In the genomic region with DNA sequence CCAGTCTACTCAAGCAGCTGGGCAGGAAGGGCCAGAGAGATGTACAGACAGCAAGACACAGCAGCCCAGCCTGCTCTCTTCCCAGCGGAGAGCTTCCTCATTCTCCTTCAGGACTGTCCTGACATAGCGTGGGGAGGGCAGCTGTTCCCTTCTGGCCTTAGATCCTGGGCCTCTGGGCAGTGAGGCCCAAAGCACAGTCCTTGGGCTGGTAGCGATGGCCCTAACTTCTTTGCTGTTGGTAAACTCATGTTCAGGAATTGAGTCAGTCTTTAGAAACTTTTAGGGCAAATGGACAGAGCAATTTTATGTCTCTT, we compare ENCODE assay signal across 12 cellular contexts.
A peak's percentile ranks its signal among the peaks of the same experiment; 100 is the strongest.
DNase-seq lines count a peak whose midpoint lies in the region; ATAC-seq lines count a peak whose summit lies in the region.
"Had no signal": no experiment of that assay in that cellular context is flagged by ENCODE, and none has a peak within 500 bp of the region (broad histone marks: within the 10 kb centered on the region; RNA-seq: fewer than 3 reads in every experiment).

No MANE protein-coding gene starts in this region.

- DNase-seq in KBM-7 = peak; percentile 29
- DNase-seq in mesenteric fat pad (ENCODE audit: low spot score) = peak; percentile 73
- DNase-seq in stimulated activated naive B cell treated with anti-CD40 and anti-IgM and Interleukin-4, amounts not matched to agents 10 μg/mL and 1 μg/mL and 100 μg/mL, for 72 hours = no peak
- DNase-seq in epidermal melanocyte (ENCODE audit: insufficient read length, low spot score) = no peak
- no peak for DNase-seq in activated CD4-positive, alpha-beta T cell treated with anti-CD3 and anti-CD28 coated beads, Interleukin-2, amount 50 U/mL, for 4 hours
- DNase-seq: CD4-positive, CD25-positive, alpha-beta regulatory T cell; Karpas-422; stimulated activated CD4-positive, alpha-beta T cell treated with anti-CD3 and anti-CD28 coated beads, Interleukin-2, amount 100 ng/mL, for 24 hours had no signal

- peak overlapping the region; percentile 73 for H3K27ac Mint-ChIP-seq in dendritic cell treated with granulocyte-macrophage colony-stimulating factor and Interleukin-4, amounts not matched to agents 40 ng/mL and 50 ng/mL, for 4 days
- H3K27ac Mint-ChIP-seq in stimulated activated naive B cell treated with anti-CD40 and anti-IgM and Interleukin-4, amounts not matched to agents 10 μg/mL and 1 μg/mL and 100 μg/mL, for 72 hours = peak overlapping the region; percentile 82
- H3K27ac Mint-ChIP-seq: activated naive CD4-positive, alpha-beta T cell treated with anti-CD3 and anti-CD28 coated beads, Interleukin-2, amount 50 U/mL, for 24 hours; CD4-positive, CD25-positive, alpha-beta regulatory T cell had no signal

- no peaks in the 10 kb centered on the region for H3K27me3 Mint-ChIP-seq in dendritic cell treated with granulocyte-macrophage colony-stimulating factor and Interleukin-4, amounts not matched to agents 40 ng/mL and 50 ng/mL, for 4 days
- H3K27me3 Mint-ChIP-seq in stimulated activated naive B cell treated with anti-CD40 and anti-IgM and Interleukin-4, amounts not matched to agents 10 μg/mL and 1 μg/mL and 100 μg/mL, for 72 hours = no peaks in the 10 kb centered on the region
- H3K27me3 Mint-ChIP-seq: activated naive CD4-positive, alpha-beta T cell treated with anti-CD3 and anti-CD28 coated beads, Interleukin-2, amount 50 U/mL, for 24 hours had no signal

- in situ Hi-C loops in KBM-7 (cut with MboI; ENCODE audit: low pct_unique_long_range_greater_than_20kb, low sequenced_read_pairs) = no loop called here

- peaks cover 63% of the 10 kb centered on the region for H3K36me3 Mint-ChIP-seq in dendritic cell treated with granulocyte-macrophage colony-stimulating factor and Interleukin-4, amounts not matched to agents 40 ng/mL and 50 ng/mL, for 4 days (ENCODE audit: low read depth)
- peaks cover 58 to 83% of the 10 kb centered on the region in 2 donors for H3K36me3 Mint-ChIP-seq in stimulated activated naive B cell treated with anti-CD40 and anti-IgM and Interleukin-4, amounts not matched to agents 10 μg/mL and 1 μg/mL and 100 μg/mL, for 72 hours
- H3K36me3 Mint-ChIP-seq: activated naive CD4-positive, alpha-beta T cell treated with anti-CD3 and anti-CD28 coated beads, Interleukin-2, amount 50 U/mL, for 24 hours had no signal

- no peaks in the 10 kb centered on the region for H3K9me3 Mint-ChIP-seq in dendritic cell treated with granulocyte-macrophage colony-stimulating factor and Interleukin-4, amounts not matched to agents 40 ng/mL and 50 ng/mL, for 4 days
- peaks cover 0 to 4% of the 10 kb centered on the region in 2 donors for H3K9me3 Mint-ChIP-seq in stimulated activated naive B cell treated with anti-CD40 and anti-IgM and Interleukin-4, amounts not matched to agents 10 μg/mL and 1 μg/mL and 100 μg/mL, for 72 hours
- H3K9me3 Mint-ChIP-seq: activated naive CD4-positive, alpha-beta T cell treated with anti-CD3 and anti-CD28 coated beads, Interleukin-2, amount 50 U/mL, for 24 hours; CD4-positive, CD25-positive, alpha-beta regulatory T cell had no signal

- H3K4me1 Mint-ChIP-seq in dendritic cell treated with granulocyte-macrophage colony-stimulating factor and Interleukin-4, amounts not matched to agents 40 ng/mL and 50 ng/mL, for 4 days (ENCODE audit: low read depth) = peaks cover 67% of the 10 kb centered on the region
- peaks cover 37 to 68% of the 10 kb centered on the region in 2 donors for H3K4me1 Mint-ChIP-seq in stimulated activated naive B cell treated with anti-CD40 and anti-IgM and Interleukin-4, amounts not matched to agents 10 μg/mL and 1 μg/mL and 100 μg/mL, for 72 hours

- intact Hi-C loops in dendritic cell treated with granulocyte-macrophage colony-stimulating factor and Interleukin-4, amounts not matched to agents 40 ng/mL and 50 ng/mL, for 4 days (cut with micrococcal nuclease) = no loop called here

- ATAC-seq in stimulated activated naive B cell treated with anti-CD40 and anti-IgM and Interleukin-4, amounts not matched to agents 10 μg/mL and 1 μg/mL and 100 μg/mL, for 72 hours (replicated peaks) = no peak
- ATAC-seq in HG02973 (IDR thresholded peaks at IDR 0.05; ENCODE audit: unreplicated experiment) = no peak
- ATAC-seq in HG03342 (IDR thresholded peaks at IDR 0.05; ENCODE audit: unreplicated experiment) = no peak

- H3K4me3 Mint-ChIP-seq in dendritic cell treated with granulocyte-macrophage colony-stimulating factor and Interleukin-4, amounts not matched to agents 40 ng/mL and 50 ng/mL, for 4 days = no peak overlapping the region
- peak overlapping the region; percentile 71 to 81 for H3K4me3 Mint-ChIP-seq in stimulated activated naive B cell treated with anti-CD40 and anti-IgM and Interleukin-4, amounts not matched to agents 10 μg/mL and 1 μg/mL and 100 μg/mL, for 72 hours
- H3K4me3 Mint-ChIP-seq: activated naive CD4-positive, alpha-beta T cell treated with anti-CD3 and anti-CD28 coated beads, Interleukin-2, amount 50 U/mL, for 24 hours; CD4-positive, CD25-positive, alpha-beta regulatory T cell had no signal

Comparison
In these comparisons a context has a peak if more than half of its experiments do, and no peak if none do; other contexts are left out.
1. DNase-seq: peak in KBM-7 (single experiment) and mesenteric fat pad (single experiment); none in stimulated activated naive B cell treated with anti-CD40 and anti-IgM and Interleukin-4, amounts not matched to agents 10 μg/mL and 1 μg/mL and 100 μg/mL, for 72 hours (single experiment), epidermal melanocyte (single experiment) and activated CD4-positive, alpha-beta T cell treated with anti-CD3 and anti-CD28 coated beads, Interleukin-2, amount 50 U/mL, for 4 hours (0 of 2).